In genomic region chr2:232731470-232731869, GRCh38 we compare ENCODE assay signal across 26 cellular contexts. TPM values are rescaled to one million over a fixed set of nuclear protein-coding genes. Genes with fewer than 3 reads are reported as not detected.
DNase-seq lines count a peak whose midpoint lies in the region; ATAC-seq and TF ChIP-seq lines count a peak whose summit lies in the region.
"Had no signal": no experiment of that assay in that cellular context is flagged by ENCODE, and none has a peak within 500 bp of the region (broad histone marks: within the 10 kb centered on the region; RNA-seq: fewer than 3 reads in every experiment).

No MANE protein-coding gene starts in this region.

- no peak overlapping the region for H3K4me3 ChIP-seq in fibroblast of pulmonary artery (replicated peaks; ENCODE audit: low read depth, low read length)
- H3K4me3 ChIP-seq: cardiac muscle cell, HAP-1, SK-N-MC, tibial artery had no signal

- DNase-seq in A172 (ENCODE audit: low spot score) (peak; percentile 39), GM03348 (ENCODE audit: low spot score) (peak; percentile 42), fibroblast of pulmonary artery (ENCODE audit: low read depth) (peak; percentile 3), epidermal melanocyte (ENCODE audit: insufficient read length, low spot score) (no peak), GM19238 (ENCODE audit: insufficient read length, low spot score) (no peak), activated gamma-delta T cell (lab: John Stamatoyannopoulos, UW) (no peak)
- DNase-seq: activated CD4-positive, CD25-positive, alpha-beta regulatory T cell; activated naive CD8-positive, alpha-beta T cell treated with anti-CD3 and anti-CD28 coated beads, Interleukin-2, amount 10 ng/mL, durations not matched to agents 7 days and 5 days; CD8-positive, alpha-beta T cell; DMS79 treated with DMSO at 0.1 percent for 48 hours; KBM-7; kidney glomerular epithelial cell; mesendoderm; naive thymus-derived CD8-positive, alpha-beta T cell; NCI-H2081; stimulated activated CD4-positive, alpha-beta T cell treated with anti-CD3 and anti-CD28 coated beads, Interleukin-1b, Interleukin-23, amount 100 ng/mL, for 48 hours; stimulated activated naive CD4-positive, alpha-beta T cell treated with Interleukin-2 at 50 U/mL for 16 hours; T-helper 9 cell; tibial artery had no signal

- no peak for TF ChIP-seq CTCF in fibroblast of pulmonary artery (IDR thresholded peaks at IDR 0.05; ENCODE audit: low read length, missing control alignments)

- ATAC-seq in SK-N-SH treated with all-trans-retinoic acid at 6 μM for 48 hours (peak; percentile 83), GM18861 (IDR thresholded peaks at IDR 0.05; ENCODE audit: unreplicated experiment) (no peak)
- ATAC-seq: CD8-positive, alpha-beta T cell; naive thymus-derived CD8-positive, alpha-beta T cell had no signal

TF ChIP-seq in SK-N-SH treated with all-trans-retinoic acid at 6 μM for 48 hours, 23 proteins besides CTCF, POLR2A, EP300 and RAD21:
- no peak for TF ChIP-seq ESRRG (CRISPR knock-in tag; IDR thresholded peaks at IDR 0.05)
- peak; percentile 33; the same call in 1 of the 2 replicates for TF ChIP-seq ISL1 (CRISPR knock-in tag; IDR thresholded peaks at IDR 0.05)
- TF ChIP-seq ZNF8 (CRISPR knock-in tag; IDR thresholded peaks at IDR 0.05), result no peak

RNA-seq across cellular contexts. Expression of gene GIGYF2, which starts 34.3 kb away (rescaled TPM):
- 45.0 and 58.0 TPM in 2 replicates for total RNA-seq in A172 (2014; rRNA removed; shearing (Covaris generic))

RNA-seq across cellular contexts. Expression of gene KCNJ13, which starts 44.9 kb away (rescaled TPM):
- total RNA-seq in A172 (2014; rRNA removed; shearing (Covaris generic)), result not detected in 2 replicates
- total RNA-seq: activated naive CD8-positive, alpha-beta T cell treated with anti-CD3 and anti-CD28 coated beads, Interleukin-2, amount 10 ng/mL, durations not matched to agents 7 days and 5 days; activated T-helper 1 cell treated with anti-CD3 and anti-CD28 coated beads, Interleukin-12 subunit alpha, Interleukin-12 subunit beta, Interleukin-2, Interleukin-4 antibody, amounts not matched to agents 30 ng/mL and 10 ng/mL and 1 ng/mL, durations not matched to agents 14 hours and 24 hours and 36 hours; cardiac muscle cell; CD8-positive, alpha-beta T cell; naive thymus-derived CD8-positive, alpha-beta T cell; skeletal muscle tissue had no signal

Comparison
In these comparisons a context has a peak if more than half of its experiments do, and no peak if none do; other contexts are left out.
1. DNase-seq: peak in A172 (single experiment), GM03348 (single experiment) and fibroblast of pulmonary artery (single experiment); none in epidermal melanocyte (single experiment), GM19238 (single experiment) and activated gamma-delta T cell (single experiment).